ENCODE assay signal across 26 cellular contexts in the genomic region with DNA sequence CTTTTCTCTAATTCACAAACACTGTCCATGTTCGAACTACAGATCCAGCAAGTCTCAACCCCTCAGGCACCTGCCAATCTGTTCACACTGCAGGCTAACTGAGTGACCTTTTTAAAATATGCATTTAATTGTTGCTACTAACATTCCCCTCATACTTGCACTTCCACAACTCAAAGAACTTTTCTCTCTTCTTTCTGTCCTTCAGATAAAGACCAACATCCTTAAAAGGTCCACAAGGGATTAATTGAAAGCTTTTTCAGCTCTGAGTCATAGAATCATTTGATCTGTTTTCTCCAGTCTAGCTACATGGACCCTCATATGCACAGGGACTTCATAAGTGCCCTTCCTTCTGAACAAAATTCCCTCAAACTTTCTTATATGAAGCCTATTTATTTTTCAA.
DNase-seq lines count a peak whose midpoint lies in the region; ATAC-seq, FAIRE-seq and TF ChIP-seq lines count a peak whose summit lies in the region.
"Had no signal": no experiment of that assay in that cellular context is flagged by ENCODE, and none has a peak within 500 bp of the region (broad histone marks: within the 10 kb centered on the region; RNA-seq: fewer than 3 reads in every experiment).

No MANE protein-coding gene starts in this region.

- no peaks in the 10 kb centered on the region for H3K27me3 ChIP-seq in neuronal stem cell (ENCODE audit: control insufficient read depth in 3 of 3, insufficient read depth in 3 of 3, low read depth in 1 of 3, low read length in 3 of 3)
- H3K27me3 ChIP-seq: BE2C; BLaER1 treated with 17β-estradiol and CSF1 and Interleukin-3, amounts not matched to agents 10 nM and 100 nM had no signal

- no peak overlapping the region for H3K14ac ChIP-seq in neuronal stem cell (ENCODE audit: low read length)

- H3K79me1 ChIP-seq in neuronal stem cell (ENCODE audit: low read depth, low read length): no peaks in the 10 kb centered on the region

- no peak overlapping the region for H2BK5ac ChIP-seq in neuronal stem cell (ENCODE audit: low read length)

- H3K27ac ChIP-seq in neuronal stem cell (replicated peaks; ENCODE audit: low read length): no peak overlapping the region
- H3K27ac ChIP-seq: A549; BLaER1 treated with 17β-estradiol and CSF1 and Interleukin-3, amounts not matched to agents 10 nM and 100 nM had no signal

- no peak overlapping the region for H2BK15ac ChIP-seq in neuronal stem cell (ENCODE audit: low read length)

- H3K9me3 Mint-ChIP-seq in WTC11: peaks cover 27% of the 10 kb centered on the region

- no peaks in the 10 kb centered on the region for H3K9me3 ChIP-seq in neuronal stem cell (replicated peaks in 1 of 2; ENCODE audit: control insufficient read depth in 2 of 2, insufficient read depth in 1 of 2, low read depth in 1 of 2, low read length in 2 of 2)
- H3K9me3 ChIP-seq: A549; BE2C; BLaER1 treated with 17β-estradiol and CSF1 and Interleukin-3, amounts not matched to agents 10 nM and 100 nM had no signal

- peak overlapping the region; percentile 9 for H2AFZ ChIP-seq in neuronal stem cell (ENCODE audit: low read length)

- H3K4ac ChIP-seq in neuronal stem cell (ENCODE audit: low read length): no peak overlapping the region

- WGBS in neuronal stem cell (ENCODE audit: extremely low coverage in 2 of 2, insufficient read length in 2 of 2, insufficient replicate concordance in 1 of 2), 2 donors: no CpG with 5 or more reads among the region's 1 CpG

- ATAC-seq in WTC11: no peak
- ATAC-seq: A549 had no signal

- DNase-seq in ELF-1 (ENCODE audit: low read depth, low spot score) (peak; percentile 37), WTC11 (ENCODE audit: low spot score) (no peak), islet precursor cell (peak; percentile 61), neuronal stem cell (ENCODE audit: low spot score) (no peak), D721Med (ENCODE audit: insufficient read length, low spot score) (no peak), DMS114 treated with DMSO at 0.1 percent for 48 hours (lab: John Stamatoyannopoulos, UW; ENCODE audit: unreplicated experiment) (no peak), head of caudate nucleus (no peak), NCI-H526 treated with DMSO at 0.1 percent for 48 hours (lab: John Stamatoyannopoulos, UW) (no peak)
- DNase-seq: 8988T; ACHN; AML-193; BE2C; Calu3; CD4-positive, alpha-beta T cell; CD8-positive, alpha-beta memory T cell; COR-L47; DMS79; EL; GF-D8; GOT3; HCEC 1CT had no signal

- no peak for TF ChIP-seq CTCF in WTC11 (IDR thresholded peaks at IDR 0.05)
- TF ChIP-seq CTCF in D721Med (IDR thresholded peaks at IDR 0.05; ENCODE audit: insufficient read depth, missing control alignments): no peak

- H2AK5ac ChIP-seq in neuronal stem cell (ENCODE audit: low read depth, low read length): no peak overlapping the region

- intact Hi-C loops in head of caudate nucleus (cut with DNase I): no loop called here

- H3K36me3 Mint-ChIP-seq in WTC11: peaks cover 9% of the 10 kb centered on the region
- H3K36me3 Mint-ChIP-seq: CD14-positive monocyte; CD8-positive, alpha-beta memory T cell had no signal

- no peak overlapping the region for H4K8ac ChIP-seq in neuronal stem cell (ENCODE audit: low read depth, low read length)

- H3K4me1 ChIP-seq in neuronal stem cell (ENCODE audit: control insufficient read depth in 2 of 2, insufficient read depth in 1 of 2, low read depth in 1 of 2, low read length in 2 of 2): no peaks in the 10 kb centered on the region
- H3K4me1 ChIP-seq: A549; BE2C; BLaER1 treated with 17β-estradiol and CSF1 and Interleukin-3, amounts not matched to agents 10 nM and 100 nM had no signal

- H2BK12ac ChIP-seq in neuronal stem cell (ENCODE audit: low read length): no peak overlapping the region

- FAIRE-seq in D721Med (lab: Jason Lieb, UNC): no peak
- FAIRE-seq: A549, GM12892, H54 had no signal

- H3K27me3 Mint-ChIP-seq in WTC11 (ENCODE audit: low read depth): no peaks in the 10 kb centered on the region
- H3K27me3 Mint-ChIP-seq: CD4-positive, alpha-beta T cell; CD8-positive, alpha-beta memory T cell had no signal

- no peak overlapping the region for H3K9ac ChIP-seq in neuronal stem cell (ENCODE audit: low read depth, low read length, poor library complexity)
- H3K9ac ChIP-seq: BLaER1 treated with 17β-estradiol and CSF1 and Interleukin-3, amounts not matched to agents 10 nM and 100 nM had no signal

- H3K4me1 Mint-ChIP-seq in WTC11: peaks cover 5% of the 10 kb centered on the region; the same call in 1 of the 2 replicates
- H3K4me1 Mint-ChIP-seq: CD14-positive monocyte; CD8-positive, alpha-beta memory T cell had no signal

- CTCF ChIA-PET in WTC11 (lab: Charles Lee): no interaction called here

- no peak overlapping the region for H3K4me3 ChIP-seq in neuronal stem cell (ENCODE audit: low read length in 2 of 2)
- H3K4me3 ChIP-seq: A549; BLaER1 treated with 17β-estradiol and CSF1 and Interleukin-3, amounts not matched to agents 10 nM and 100 nM had no signal

- H3K4me2 ChIP-seq in neuronal stem cell (ENCODE audit: insufficient read depth, low read length, poor library complexity, severe bottlenecking): no peak overlapping the region
- H3K4me2 ChIP-seq: A549; BLaER1 treated with 17β-estradiol and CSF1 and Interleukin-3, amounts not matched to agents 10 nM and 100 nM had no signal

- H3K27ac Mint-ChIP-seq in WTC11: peak overlapping the region; percentile 26; the same call in 1 of the 2 replicates
- H3K27ac Mint-ChIP-seq: CD14-positive monocyte; CD4-positive, alpha-beta T cell; CD8-positive, alpha-beta memory T cell had no signal

- no peak overlapping the region for H4K91ac ChIP-seq in neuronal stem cell (ENCODE audit: low read depth, low read length, poor library complexity)

- no peak overlapping the region for H2BK120ac ChIP-seq in neuronal stem cell (ENCODE audit: low read depth, low read length)

- POLR2A ChIA-PET in WTC11 (lab: Charles Lee): no interaction called here

- H3K23ac ChIP-seq in neuronal stem cell (ENCODE audit: low read depth, low read length, poor library complexity): no peak overlapping the region

- no peak overlapping the region for H3K4me3 Mint-ChIP-seq in WTC11
- H3K4me3 Mint-ChIP-seq: CD14-positive monocyte; CD4-positive, alpha-beta T cell; CD8-positive, alpha-beta memory T cell had no signal

- no peaks in the 10 kb centered on the region for H3K36me3 ChIP-seq in neuronal stem cell (replicated peaks in 1 of 2; ENCODE audit: control insufficient read depth in 2 of 2, insufficient read depth in 2 of 2, low read length in 2 of 2)
- H3K36me3 ChIP-seq: BE2C; BLaER1 treated with 17β-estradiol and CSF1 and Interleukin-3, amounts not matched to agents 10 nM and 100 nM had no signal

- H3K18ac ChIP-seq in neuronal stem cell (ENCODE audit: low read length): no peak overlapping the region

TF ChIP-seq in WTC11, 78 proteins besides CTCF, POLR2A, EP300 and RAD21:
- TF ChIP-seq MYBL2 (CRISPR knock-in tag; IDR thresholded peaks at IDR 0.05) (no peak), TEAD1 (CRISPR knock-in tag; IDR thresholded peaks at IDR 0.05) (no peak)

Comparison
In these comparisons a context has a peak if more than half of its experiments do, and no peak if none do; other contexts are left out.
1. DNase-seq: peak in ELF-1 (single experiment) and islet precursor cell (single experiment); none in WTC11 (single experiment), neuronal stem cell (single experiment), D721Med (single experiment), DMS114 treated with DMSO at 0.1 percent for 48 hours (single experiment), head of caudate nucleus (0 of 42) and NCI-H526 treated with DMSO at 0.1 percent for 48 hours (single experiment).